2 cellular contexts compared by ENCODE assay signal in the genomic region with DNA sequence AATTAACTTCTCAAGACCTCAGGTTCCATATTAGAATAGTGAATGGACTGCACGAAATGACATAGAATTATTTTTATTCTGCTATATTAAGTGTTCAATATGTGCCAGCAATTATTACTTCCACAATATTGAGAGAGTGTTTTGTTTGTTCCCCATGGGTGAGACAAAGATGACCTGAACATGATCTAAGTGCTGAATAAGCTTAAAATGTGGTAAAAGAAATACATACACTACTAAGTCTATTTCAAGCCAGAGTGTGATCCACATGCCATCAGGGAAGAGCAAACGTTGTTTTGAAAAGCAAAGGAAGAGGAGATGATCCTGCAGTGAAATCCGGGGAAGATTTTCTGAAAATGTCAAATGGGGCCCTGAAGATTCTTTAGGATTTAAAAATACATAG.
TF ChIP-seq lines count a peak whose summit lies in the region.

No MANE protein-coding gene starts in this region.

TF ChIP-seq in HepG2, 621 proteins besides CTCF, POLR2A, EP300 and RAD21:
- peak; percentile 33 to 73; a peak in 3 of 4 replicates for TF ChIP-seq MAFK (conservative IDR thresholded peaks at IDR 0.05 in 1 of 2, IDR thresholded peaks at IDR 0.05 in 1 of 2; ENCODE audit: low read length in 2 of 2)
- no peak for TF ChIP-seq ZNF781 (CRISPR knock-in tag; IDR thresholded peaks at IDR 0.05; ENCODE audit: borderline replicate concordance, not compliant biosample characterization)
- TF ChIP-seq MAFF (IDR thresholded peaks at IDR 0.05; ENCODE audit: low read depth, low read length), result peak; percentile 57

TF ChIP-seq in IMR-90, 13 proteins besides CTCF, POLR2A, EP300 and RAD21:
- TF ChIP-seq RCOR1 (IDR thresholded peaks at IDR 0.05; ENCODE audit: insufficient replicate concordance, low read length) (no peak), BHLHE40 (IDR thresholded peaks at IDR 0.05; ENCODE audit: low read depth, low read length) (no peak), FOS (IDR thresholded peaks at IDR 0.05; ENCODE audit: low read depth, low read length) (no peak), SMC3 (IDR thresholded peaks at IDR 0.05; ENCODE audit: low read depth, low read length) (no peak), MAFK (IDR thresholded peaks at IDR 0.05; ENCODE audit: low read depth, low read length) (peak; percentile 63), MXI1 (IDR thresholded peaks at IDR 0.05; ENCODE audit: borderline replicate concordance, low read depth, low read length) (no peak)
- TF ChIP-seq, protein P1, sequence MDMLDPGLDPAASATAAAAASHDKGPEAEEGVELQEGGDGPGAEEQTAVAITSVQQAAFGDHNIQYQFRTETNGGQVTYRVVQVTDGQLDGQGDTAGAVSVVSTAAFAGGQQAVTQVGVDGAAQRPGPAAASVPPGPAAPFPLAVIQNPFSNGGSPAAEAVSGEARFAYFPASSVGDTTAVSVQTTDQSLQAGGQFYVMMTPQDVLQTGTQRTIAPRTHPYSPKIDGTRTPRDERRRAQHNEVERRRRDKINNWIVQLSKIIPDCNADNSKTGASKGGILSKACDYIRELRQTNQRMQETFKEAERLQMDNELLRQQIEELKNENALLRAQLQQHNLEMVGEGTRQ (IDR thresholded peaks at IDR 0.05; ENCODE audit: low read depth, low read length), result no peak
